9 cellular contexts compared by ENCODE assay signal in the genomic region with DNA sequence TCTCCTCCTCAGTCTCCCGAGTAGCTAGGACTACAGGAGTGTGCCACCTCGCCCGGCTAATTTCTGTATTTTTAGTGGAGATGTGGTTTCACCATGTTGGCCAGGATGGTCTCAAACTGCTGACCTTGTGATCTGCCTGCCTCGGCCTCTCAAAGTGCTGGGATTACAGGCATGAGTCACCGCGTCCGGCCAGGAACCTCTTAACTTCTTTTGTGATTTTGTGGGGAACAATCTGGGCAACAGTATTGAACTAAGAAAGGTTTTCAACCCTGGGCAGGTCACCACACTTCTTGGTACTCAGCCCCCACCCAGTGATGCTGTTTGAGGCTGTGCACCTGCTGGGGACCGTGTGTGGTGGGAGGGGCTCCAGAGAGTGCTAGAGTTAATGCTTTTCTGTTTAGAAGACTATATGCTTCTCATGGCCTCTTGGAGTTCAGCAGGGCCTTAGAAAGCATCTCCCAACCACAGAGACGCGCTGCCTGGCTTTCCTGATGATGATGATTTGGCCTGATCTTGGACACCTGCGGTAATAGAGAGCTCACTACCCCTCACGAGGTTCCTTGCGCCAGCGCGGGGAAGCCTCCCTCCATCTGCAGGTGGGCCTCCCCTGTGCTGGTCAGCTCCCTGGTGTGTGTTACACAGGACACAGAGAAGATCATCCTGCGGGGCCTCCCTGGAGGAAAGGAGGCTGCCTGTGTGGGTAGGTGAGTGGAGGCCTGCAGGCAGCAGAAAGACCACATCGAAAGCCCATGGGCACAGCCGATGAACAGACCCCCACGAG. TPM values are rescaled to one million over a fixed set of nuclear protein-coding genes. Genes with fewer than 3 reads are reported as not detected.
DNase-seq lines count a peak whose midpoint lies in the region; ATAC-seq, FAIRE-seq and TF ChIP-seq lines count a peak whose summit lies in the region.
"Had no signal": no experiment of that assay in that cellular context is flagged by ENCODE, and none has a peak within 500 bp of the region (broad histone marks: within the 10 kb centered on the region; RNA-seq: fewer than 3 reads in every experiment).

No MANE protein-coding gene starts in this region.

- peaks cover 8% of the 10 kb centered on the region for H3K4me1 Mint-ChIP-seq in activated CD8-positive, alpha-beta T cell treated with anti-CD3 and anti-CD28 coated beads for 36 hours (ENCODE audit: low read depth)

- peak overlapping the region; percentile 77 for H3K4me3 Mint-ChIP-seq in activated CD8-positive, alpha-beta T cell treated with anti-CD3 and anti-CD28 coated beads for 36 hours

- POLR2A ChIA-PET in HepG2 (lab: Yijun Ruan, JAX): interaction anchor here (0.7 to 6.3 kb wide), 6 partner anchors 10 to 84 kb away, joined by 3 to 38 read pairs (median 4); no protein-coding TSS in a partner anchor
- POLR2A ChIA-PET in activated CD8-positive, alpha-beta T cell treated with anti-CD3 and anti-CD28 coated beads for 36 hours (lab: Charles Lee): interaction anchor here (1.7 kb wide), 1 partner anchor 9 kb away, joined by 8 read pairs; no protein-coding TSS in a partner anchor

- DNase-seq in HepG2 (ENCODE audit: low spot score) (no peak), right lobe of liver (no peak), vagina (ENCODE audit: extremely low spot score in 2 of 2) (no peak), DMS153 treated with DMSO at 0.1 percent for 48 hours (lab: John Stamatoyannopoulos, UW; ENCODE audit: unreplicated experiment) (no peak), SKM-1 (lab: John Stamatoyannopoulos, UW; ENCODE audit: unreplicated experiment) (no peak)
- DNase-seq in activated CD8-positive, alpha-beta T cell treated with anti-CD3 and anti-CD28 coated beads for 36 hours: no peak
- no peak for DNase-seq in activated CD8-positive, alpha-beta memory T cell treated with anti-CD3 and anti-CD28 coated beads, Interleukin-2, amount 50 U/mL, for 4 hours
- DNase-seq: uterus had no signal

- H3K4me1 ChIP-seq in HepG2 (ENCODE audit: insufficient read depth, low read length) (peaks cover 72% of the 10 kb centered on the region), right lobe of liver (peaks cover 0 to 12% (median 4%) of the 10 kb centered on the region in 4 donors), iPS-15b (ENCODE audit: control insufficient read depth, insufficient read depth, low read length) (peaks cover 2% of the 10 kb centered on the region), vagina (peaks cover 17% of the 10 kb centered on the region)

- 68% methylated on average over 9 of the region's 19 CpGs for WGBS in HepG2 (ENCODE audit: low lambda C conversion rate)
- 79% methylated on average over 12 of the region's 19 CpGs for WGBS in right lobe of liver (ENCODE audit: insufficient coverage, low coverage, low lambda C conversion rate, missing lambda C conversion rate)

- H3K27ac ChIP-seq in HepG2 (ENCODE audit: extremely low read length, insufficient read depth, low read length) (no peak overlapping the region), right lobe of liver (no peak overlapping the region), vagina (no peak overlapping the region)

- intact Hi-C loops in HepG2 (cut with micrococcal nuclease; ENCODE audit: unreplicated experiment) (loop anchor here (5.0 kb wide), 1 partner anchor 33 kb away; no protein-coding TSS in a partner anchor), right lobe of liver (cut with DNase I) (loop anchor here (5.0 to 10.0 kb wide), 2 partner anchors 48 to 51 kb away; a partner anchor contains a TSS), vagina (cut with DNase I) (loop anchor here (5.0 kb wide), 2 partner anchors 53 to 73 kb away; a partner anchor contains a TSS)
- intact Hi-C loops in activated CD8-positive, alpha-beta T cell treated with anti-CD3 and anti-CD28 coated beads for 36 hours (cut with micrococcal nuclease): loop anchor here (5.0 kb wide), 1 partner anchor 48 kb away; no protein-coding TSS in a partner anchor

- no peaks in the 10 kb centered on the region for H3K9me3 Mint-ChIP-seq in activated CD8-positive, alpha-beta T cell treated with anti-CD3 and anti-CD28 coated beads for 36 hours

- no peak for TF ChIP-seq POLR2A in HepG2 (IDR thresholded peaks at IDR 0.05; ENCODE audit: insufficient read depth in 1 of 2, low read depth in 2 of 2, low read length in 2 of 2)
- TF ChIP-seq POLR2A in right lobe of liver (IDR thresholded peaks at IDR 0.05): no peak
- TF ChIP-seq POLR2A in vagina (IDR thresholded peaks at IDR 0.05): no peak

- no peak for TF ChIP-seq CTCF in HepG2 (CRISPR knock-in tag; IDR thresholded peaks at IDR 0.05)
- no peak for TF ChIP-seq CTCF in right lobe of liver (IDR thresholded peaks at IDR 0.05)
- TF ChIP-seq CTCF in activated CD8-positive, alpha-beta T cell treated with anti-CD3 and anti-CD28 coated beads for 36 hours (IDR thresholded peaks at IDR 0.05): no peak
- no peak for TF ChIP-seq CTCF in vagina (IDR thresholded peaks at IDR 0.05)

- no peaks in the 10 kb centered on the region for H3K79me2 ChIP-seq in HepG2 (ENCODE audit: insufficient read depth, low read length)

- H3K9me3 ChIP-seq in HepG2 (ENCODE audit: low read length) (no peaks in the 10 kb centered on the region), right lobe of liver (no peaks in the 10 kb centered on the region), iPS-15b (ENCODE audit: control insufficient read depth, insufficient read depth, low read length) (no peaks in the 10 kb centered on the region), vagina (no peaks in the 10 kb centered on the region)
- H3K9me3 ChIP-seq: uterus had no signal

- no peak overlapping the region for H3K9ac ChIP-seq in HepG2 (ENCODE audit: insufficient read depth, low read depth, low read length)
- H3K9ac ChIP-seq in iPS-15b (ENCODE audit: low read depth, low read length): no peak overlapping the region

- peak overlapping the region; percentile 65 to 83 (median 81); a peak in 4 of 6 replicates for H3K4me3 ChIP-seq in HepG2 (replicated peaks in 1 of 3; ENCODE audit: insufficient read depth in 1 of 3, low read depth in 2 of 3, low read length in 3 of 3)
- H3K4me3 ChIP-seq in right lobe of liver: no peak overlapping the region
- H3K4me3 ChIP-seq in iPS-15b (ENCODE audit: low read depth, low read length): peak overlapping the region; percentile 63
- H3K4me3 ChIP-seq in vagina: peak overlapping the region; percentile 91 to 96

- in situ Hi-C loops in HepG2 (cut with HindIII; ENCODE audit: extremely low pct_ligation_motif_present, low pct_unique_long_range_greater_than_20kb): loop anchor here (5.0 kb wide), 1 partner anchor 48 kb away; no protein-coding TSS in a partner anchor

- FAIRE-seq in HepG2 (lab: Jason Lieb, UNC): no peak

- no peak for TF ChIP-seq RAD21 in HepG2 (CRISPR knock-in tag; IDR thresholded peaks at IDR 0.05)

- peaks cover 5% of the 10 kb centered on the region for H3K27me3 Mint-ChIP-seq in activated CD8-positive, alpha-beta T cell treated with anti-CD3 and anti-CD28 coated beads for 36 hours

- H2AFZ ChIP-seq in HepG2 (ENCODE audit: low read length): no peak overlapping the region

- TF ChIP-seq EP300 in HepG2 (IDR thresholded peaks at IDR 0.05; ENCODE audit: low read depth in 2 of 2, low read length in 2 of 2) (no peak), HepG2 (CRISPR knock-in tag; IDR thresholded peaks at IDR 0.05; ENCODE audit: borderline replicate concordance) (no peak)

- CTCF ChIA-PET in HepG2 (lab: Yijun Ruan, JAX; ENCODE audit: low intra/inter-chr PET ratio, low total read pairs): interaction anchor here (1.8 to 4.7 kb wide), 4 partner anchors 17 to 51 kb away, joined by 9 to 133 read pairs (median 20); a partner anchor contains a TSS
- CTCF ChIA-PET in activated CD8-positive, alpha-beta T cell treated with anti-CD3 and anti-CD28 coated beads for 36 hours (lab: Charles Lee): interaction anchor here (0.8 to 6.4 kb wide), 10 partner anchors 10 to 74 kb away, joined by 3 to 44 read pairs (median 14); a partner anchor contains a TSS

- H3K27me3 ChIP-seq in HepG2 (ENCODE audit: control insufficient read depth in 1 of 2, insufficient read depth in 2 of 2, low read length in 2 of 2) (no peaks in the 10 kb centered on the region; a peak in 1 of 5 replicates), right lobe of liver (no peaks in the 10 kb centered on the region), iPS-15b (ENCODE audit: control insufficient read depth, insufficient read depth, low read length) (peaks cover 17% of the 10 kb centered on the region), vagina (no peaks in the 10 kb centered on the region)
- H3K27me3 ChIP-seq: uterus had no signal

- peak overlapping the region; percentile 98 for H3K4me2 ChIP-seq in HepG2 (ENCODE audit: low read depth, low read length)

- H3K36me3 ChIP-seq in HepG2 (replicated peaks in 1 of 2; ENCODE audit: control insufficient read depth in 1 of 2, insufficient read depth in 2 of 2, low read length in 2 of 2) (no peaks in the 10 kb centered on the region), right lobe of liver (no peaks in the 10 kb centered on the region), iPS-15b (ENCODE audit: control insufficient read depth, insufficient read depth, low read length) (no peaks in the 10 kb centered on the region), vagina (no peaks in the 10 kb centered on the region)
- H3K36me3 ChIP-seq: uterus had no signal

- no peaks in the 10 kb centered on the region for H4K20me1 ChIP-seq in HepG2 (ENCODE audit: insufficient read depth, low read length)

- H3K27ac Mint-ChIP-seq in activated CD8-positive, alpha-beta T cell treated with anti-CD3 and anti-CD28 coated beads for 36 hours: no peak overlapping the region

- ATAC-seq in HepG2: no peak
- ATAC-seq in right lobe of liver: no peak
- ATAC-seq in activated CD8-positive, alpha-beta T cell treated with anti-CD3 and anti-CD28 coated beads for 36 hours: no peak

- BruUV-seq in HepG2 (replicated peaks; lab: Mats Ljungman, UMichigan): TSS peak; percentile 33

- H3K36me3 Mint-ChIP-seq in activated CD8-positive, alpha-beta T cell treated with anti-CD3 and anti-CD28 coated beads for 36 hours (ENCODE audit: low read depth): no peaks in the 10 kb centered on the region

RNA-seq across cellular contexts. Expression of a gene that starts 1.2 kb away (rescaled TPM):
- total RNA-seq in HepG2 (2016; rRNA removed; fragmentation: Illumina TruSeq; extraction: Trizol) (0.84 and 0.95 TPM in 2 replicates), right lobe of liver (1 to 10 TPM in 5 of 6 experiments, under 1 TPM in 1; 0.98 to 4.1 (median 1.9) TPM), vagina (2.7 TPM)
- total RNA-seq in HepG2 (2016; cell fraction: cytosol; rRNA removed; fragmentation: Illumina TruSeq; extraction: Trizol; ENCODE audit: low read depth): 0.30 and 0.44 TPM in 2 replicates
- 0.22 and 0.65 TPM in 2 replicates for total RNA-seq in HepG2 (2016; cell fraction: insoluble cytoplasmic fraction; rRNA removed; fragmentation: Illumina TruSeq; extraction: Trizol)
- 0.52 and 0.90 TPM in 2 replicates for total RNA-seq in HepG2 (2016; cell fraction: membrane; rRNA removed; fragmentation: Illumina TruSeq; extraction: Trizol)
- total RNA-seq in HepG2 (2016; cell fraction: nucleus; rRNA removed; fragmentation: Illumina TruSeq; extraction: Trizol): 0.90 and 1.1 TPM in 2 replicates
- polyA plus RNA-seq in HepG2 (2011; rRNA removed): 3.8 and 4.2 TPM in 2 replicates
- 1.8 TPM in 2 replicates for polyA plus RNA-seq in HepG2 (2011; cell fraction: cytosol; rRNA removed)
- polyA plus RNA-seq in HepG2 (2011; cell fraction: nucleus; rRNA removed): 33.7 and 41.4 TPM in 2 replicates
- 2.5 and 2.6 TPM in 2 replicates for polyA plus RNA-seq in HepG2 (2012)
- 0.33 and 0.71 TPM in 2 replicates for polyA plus RNA-seq in HepG2 (2016; cell fraction: cytosol; fragmentation: Illumina TruSeq; extraction: Trizol; ENCODE audit: low read depth)
- polyA plus RNA-seq in HepG2 (2016; cell fraction: insoluble cytoplasmic fraction; fragmentation: Illumina TruSeq; extraction: Trizol; ENCODE audit: low read depth): 0.74 and 0.86 TPM in 2 replicates
- polyA plus RNA-seq in HepG2 (2016; cell fraction: membrane; fragmentation: Illumina TruSeq; extraction: Trizol; ENCODE audit: low read depth): 0.63 and 1.2 TPM in 2 replicates
- 4.0 and 5.3 TPM in 2 replicates for polyA plus RNA-seq in HepG2 (2016; cell fraction: nucleus; fragmentation: Illumina TruSeq; extraction: Trizol; ENCODE audit: insufficient read depth, low read depth)
- polyA minus RNA-seq in HepG2 (2011; rRNA and poly(A)+ RNA removed; ENCODE audit: low replicate concordance): 0.58 and 2.9 TPM in 2 replicates
- 1.3 TPM in 2 replicates for polyA minus RNA-seq in HepG2 (2011; cell fraction: cytosol; rRNA and poly(A)+ RNA removed)
- polyA minus RNA-seq in HepG2 (2011; cell fraction: nucleus; rRNA and poly(A)+ RNA removed): 2.6 and 3.3 TPM in 2 replicates
- total RNA-seq in activated CD8-positive, alpha-beta T cell treated with anti-CD3 and anti-CD28 coated beads for 36 hours: 1 to 10 TPM; 4.6 to 5.3 TPM

RNA-seq across cellular contexts. Expression of a gene that starts 17.5 kb away (rescaled TPM):
- total RNA-seq in HepG2 (2016; rRNA removed; fragmentation: Illumina TruSeq; extraction: Trizol) (36.1 and 55.0 TPM in 2 replicates), right lobe of liver (10 to 100 TPM; 38.3 to 80.3 (median 54.4) TPM), vagina (49.1 TPM)
- 13.5 and 14.8 TPM in 2 replicates for total RNA-seq in HepG2 (2016; cell fraction: cytosol; rRNA removed; fragmentation: Illumina TruSeq; extraction: Trizol; ENCODE audit: low read depth)
- total RNA-seq in HepG2 (2016; cell fraction: insoluble cytoplasmic fraction; rRNA removed; fragmentation: Illumina TruSeq; extraction: Trizol): 33.5 and 56.7 TPM in 2 replicates
- 26.4 and 27.2 TPM in 2 replicates for total RNA-seq in HepG2 (2016; cell fraction: membrane; rRNA removed; fragmentation: Illumina TruSeq; extraction: Trizol)
- 53.7 and 65.8 TPM in 2 replicates for total RNA-seq in HepG2 (2016; cell fraction: nucleus; rRNA removed; fragmentation: Illumina TruSeq; extraction: Trizol)
- polyA plus RNA-seq in HepG2 (2011; rRNA removed): 102 and 112 TPM in 2 replicates
- polyA plus RNA-seq in HepG2 (2011; cell fraction: cytosol; rRNA removed): 56.6 and 76.3 TPM in 2 replicates
- 458 and 611 TPM in 2 replicates for polyA plus RNA-seq in HepG2 (2011; cell fraction: nucleus; rRNA removed)
- polyA plus RNA-seq in HepG2 (2012): 58.5 and 66.4 TPM in 2 replicates
- polyA plus RNA-seq in HepG2 (2016; cell fraction: cytosol; fragmentation: Illumina TruSeq; extraction: Trizol; ENCODE audit: low read depth): 6.8 and 7.7 TPM in 2 replicates
- 26.5 and 32.8 TPM in 2 replicates for polyA plus RNA-seq in HepG2 (2016; cell fraction: insoluble cytoplasmic fraction; fragmentation: Illumina TruSeq; extraction: Trizol; ENCODE audit: low read depth)
- polyA plus RNA-seq in HepG2 (2016; cell fraction: membrane; fragmentation: Illumina TruSeq; extraction: Trizol; ENCODE audit: low read depth): 17.1 and 18.2 TPM in 2 replicates
- polyA plus RNA-seq in HepG2 (2016; cell fraction: nucleus; fragmentation: Illumina TruSeq; extraction: Trizol; ENCODE audit: insufficient read depth, low read depth): 172 and 175 TPM in 2 replicates
- polyA minus RNA-seq in HepG2 (2011; rRNA and poly(A)+ RNA removed; ENCODE audit: low replicate concordance): 25.0 and 101 TPM in 2 replicates
- polyA minus RNA-seq in HepG2 (2011; cell fraction: cytosol; rRNA and poly(A)+ RNA removed): 29.8 and 30.8 TPM in 2 replicates
- polyA minus RNA-seq in HepG2 (2011; cell fraction: nucleus; rRNA and poly(A)+ RNA removed): 84.9 and 89.9 TPM in 2 replicates
- 10 to 100 TPM; 44.2 to 44.3 TPM for total RNA-seq in activated CD8-positive, alpha-beta T cell treated with anti-CD3 and anti-CD28 coated beads for 36 hours

RNA-seq across cellular contexts. Expression of a gene that starts 18.2 kb away (rescaled TPM):
- total RNA-seq in HepG2 (2016; rRNA removed; fragmentation: Illumina TruSeq; extraction: Trizol): 19.3 and 32.6 TPM in 2 replicates
- total RNA-seq in HepG2 (2016; cell fraction: cytosol; rRNA removed; fragmentation: Illumina TruSeq; extraction: Trizol; ENCODE audit: low read depth): 4.6 and 4.9 TPM in 2 replicates
- total RNA-seq in HepG2 (2016; cell fraction: insoluble cytoplasmic fraction; rRNA removed; fragmentation: Illumina TruSeq; extraction: Trizol): 16.8 and 32.7 TPM in 2 replicates
- total RNA-seq in HepG2 (2016; cell fraction: membrane; rRNA removed; fragmentation: Illumina TruSeq; extraction: Trizol): 13.7 and 15.6 TPM in 2 replicates
- total RNA-seq in HepG2 (2016; cell fraction: nucleus; rRNA removed; fragmentation: Illumina TruSeq; extraction: Trizol): 43.2 and 57.8 TPM in 2 replicates
- polyA plus RNA-seq in HepG2 (2011; rRNA removed): 68.9 and 79.4 TPM in 2 replicates
- 46.5 and 75.4 TPM in 2 replicates for polyA plus RNA-seq in HepG2 (2011; cell fraction: cytosol; rRNA removed)
- polyA plus RNA-seq in HepG2 (2011; cell fraction: nucleus; rRNA removed): 265 and 413 TPM in 2 replicates
- polyA plus RNA-seq in HepG2 (2012): 53.9 and 72.9 TPM in 2 replicates
- polyA plus RNA-seq in HepG2 (2016; cell fraction: cytosol; fragmentation: Illumina TruSeq; extraction: Trizol; ENCODE audit: low read depth): 5.5 and 6.2 TPM in 2 replicates
- 16.2 and 23.0 TPM in 2 replicates for polyA plus RNA-seq in HepG2 (2016; cell fraction: insoluble cytoplasmic fraction; fragmentation: Illumina TruSeq; extraction: Trizol; ENCODE audit: low read depth)
- polyA plus RNA-seq in HepG2 (2016; cell fraction: membrane; fragmentation: Illumina TruSeq; extraction: Trizol; ENCODE audit: low read depth): 10.1 and 11.9 TPM in 2 replicates
- 148 and 155 TPM in 2 replicates for polyA plus RNA-seq in HepG2 (2016; cell fraction: nucleus; fragmentation: Illumina TruSeq; extraction: Trizol; ENCODE audit: insufficient read depth, low read depth)
- polyA minus RNA-seq in HepG2 (2011; rRNA and poly(A)+ RNA removed; ENCODE audit: low replicate concordance): 61.5 and 149 TPM in 2 replicates
- 76.6 and 89.8 TPM in 2 replicates for polyA minus RNA-seq in HepG2 (2011; cell fraction: cytosol; rRNA and poly(A)+ RNA removed)
- polyA minus RNA-seq in HepG2 (2011; cell fraction: nucleus; rRNA and poly(A)+ RNA removed): 57.9 and 61.3 TPM in 2 replicates
- 100 to 1,000 TPM; 154 to 181 (median 161) TPM for total RNA-seq in right lobe of liver
- total RNA-seq in activated CD8-positive, alpha-beta T cell treated with anti-CD3 and anti-CD28 coated beads for 36 hours: 10 to 100 TPM; 22.1 to 26.4 TPM
- 180 TPM for total RNA-seq in vagina

RNA-seq across cellular contexts. Expression of a gene that starts 55.5 kb away (rescaled TPM):
- total RNA-seq in HepG2 (2016; rRNA removed; fragmentation: Illumina TruSeq; extraction: Trizol) (0.15 TPM in 1 of 2 replicates, not detected in the other), right lobe of liver (1 to 10 TPM; 1.7 to 6.4 (median 2.5) TPM), vagina (7.4 TPM)
- total RNA-seq in HepG2 (2016; cell fraction: cytosol; rRNA removed; fragmentation: Illumina TruSeq; extraction: Trizol; ENCODE audit: low read depth): not detected in 2 replicates
- 0.12 and 0.15 TPM in 2 replicates for total RNA-seq in HepG2 (2016; cell fraction: insoluble cytoplasmic fraction; rRNA removed; fragmentation: Illumina TruSeq; extraction: Trizol)
- 0.10 and 0.19 TPM in 2 replicates for total RNA-seq in HepG2 (2016; cell fraction: membrane; rRNA removed; fragmentation: Illumina TruSeq; extraction: Trizol)
- total RNA-seq in HepG2 (2016; cell fraction: nucleus; rRNA removed; fragmentation: Illumina TruSeq; extraction: Trizol): 0.28 TPM in 1 of 2 replicates, not detected in the other
- 0.17 and 0.46 TPM in 2 replicates for polyA plus RNA-seq in HepG2 (2011; rRNA removed)
- polyA plus RNA-seq in HepG2 (2011; cell fraction: cytosol; rRNA removed): 0.13 and 0.19 TPM in 2 replicates
- polyA plus RNA-seq in HepG2 (2011; cell fraction: nucleus; rRNA removed): 1.9 TPM in 2 replicates
- polyA plus RNA-seq in HepG2 (2012): 0.21 TPM in 1 of 2 replicates, not detected in the other
- 0.05 and 0.07 TPM in 2 replicates for polyA plus RNA-seq in HepG2 (2016; cell fraction: cytosol; fragmentation: Illumina TruSeq; extraction: Trizol; ENCODE audit: low read depth)
- polyA plus RNA-seq in HepG2 (2016; cell fraction: insoluble cytoplasmic fraction; fragmentation: Illumina TruSeq; extraction: Trizol; ENCODE audit: low read depth): 0.19 and 0.24 TPM in 2 replicates
- 0.13 TPM in 1 of 2 replicates, not detected in the other for polyA plus RNA-seq in HepG2 (2016; cell fraction: membrane; fragmentation: Illumina TruSeq; extraction: Trizol; ENCODE audit: low read depth)
- 0.25 and 0.37 TPM in 2 replicates for polyA plus RNA-seq in HepG2 (2016; cell fraction: nucleus; fragmentation: Illumina TruSeq; extraction: Trizol; ENCODE audit: insufficient read depth, low read depth)
- polyA minus RNA-seq in HepG2 (2011; rRNA and poly(A)+ RNA removed; ENCODE audit: low replicate concordance): 0.58 and 0.94 TPM in 2 replicates
- polyA minus RNA-seq in HepG2 (2011; cell fraction: cytosol; rRNA and poly(A)+ RNA removed): not detected in 2 replicates
- polyA minus RNA-seq in HepG2 (2011; cell fraction: nucleus; rRNA and poly(A)+ RNA removed): 0.13 TPM in 1 of 2 replicates, not detected in the other
- total RNA-seq in activated CD8-positive, alpha-beta T cell treated with anti-CD3 and anti-CD28 coated beads for 36 hours: 1 to 10 TPM; 5.9 to 6.2 TPM

Comparison
In these comparisons a context has a peak if more than half of its experiments do, and no peak if none do; other contexts are left out.
1. H3K4me3 ChIP-seq: peak in HepG2 (3 of 3), iPS-15b (single experiment) and vagina (2 of 2); none in right lobe of liver (0 of 3).